9 cellular contexts compared by ENCODE assay signal in genomic region chr11:7020183-7020917, GRCh38. TPM values are rescaled to one million over a fixed set of nuclear protein-coding genes. Genes with fewer than 3 reads are reported as not detected.
DNase-seq lines count a peak whose midpoint lies in the region; ATAC-seq and TF ChIP-seq lines count a peak whose summit lies in the region.
"Had no signal": no experiment of that assay in that cellular context is flagged by ENCODE, and none has a peak within 500 bp of the region (broad histone marks: within the 10 kb centered on the region; RNA-seq: fewer than 3 reads in every experiment).

Gene NLRP14 (plus strand): TSS chr11:7020479. CDS start chr11:7038587, 18,108 bp downstream.
Gene ZNF214 (minus strand): TSS chr11:7020346. CDS start chr11:7002835, 17,511 bp downstream.

- H3K4me3 ChIP-seq in BJ (ENCODE audit: low read depth, low read length): peak within 1 kb of the TSS; percentile 56
- H3K4me3 ChIP-seq in neural cell (ENCODE audit: low read length): peak within 1 kb of the TSS; percentile 76

- H3K9me2 ChIP-seq in neural cell (ENCODE audit: insufficient read depth, low read length): no peaks in the 10 kb centered on the region

- no peaks in the 10 kb centered on the region for H3F3A ChIP-seq in neural cell (ENCODE audit: insufficient read depth, low read length, poor library complexity, severe bottlenecking)

- no peaks in the 10 kb centered on the region for H3K9me3 ChIP-seq in neural cell (ENCODE audit: low read length)

- H4K20me1 ChIP-seq in neural cell (ENCODE audit: insufficient read depth): no peaks in the 10 kb centered on the region

- no peaks in the 10 kb centered on the region for H3K9me3 Mint-ChIP-seq in activated naive CD8-positive, alpha-beta T cell (ENCODE audit: low read depth)

- peak within 1 kb of the TSS; percentile 79 for H3K27ac ChIP-seq in neural cell (ENCODE audit: low read length)
- H3K27ac ChIP-seq: HL-60 had no signal

- no peaks in the 10 kb centered on the region for H3K36me3 Mint-ChIP-seq in activated naive CD8-positive, alpha-beta T cell

- H3K4me3 Mint-ChIP-seq in activated naive CD8-positive, alpha-beta T cell: peak within 1 kb of the TSS; percentile 46

- peak; percentile 9 for TF ChIP-seq EP300 in neural cell (conservative IDR thresholded peaks at IDR 0.05; ENCODE audit: poor library complexity, severe bottlenecking)

- CTCF ChIA-PET in BJ (lab: Yijun Ruan, JAX): interaction anchor here (0.8 to 2.7 kb wide), 6 partner anchors 14 to 210 kb away, joined by 3 to 10 read pairs (median 3); no protein-coding TSS in a partner anchor

- peak within 1 kb of the TSS; percentile 73 for H3K9ac ChIP-seq in neural cell (ENCODE audit: low read length)

- ATAC-seq in GM21390 (IDR thresholded peaks at IDR 0.05; ENCODE audit: unreplicated experiment) (peak; percentile 66), HG03095 (IDR thresholded peaks at IDR 0.05; ENCODE audit: unreplicated experiment) (no peak)

- H3K79me2 ChIP-seq in neural cell (replicated peaks; ENCODE audit: insufficient read depth, low read length): peaks cover 4% of the 10 kb centered on the region

- no peak within 1 kb of the TSS for H3K27ac Mint-ChIP-seq in activated naive CD8-positive, alpha-beta T cell

- DNase-seq in BJ (ENCODE audit: low read depth): peak; percentile 70
- DNase-seq in NCI-H2029 treated with DMSO at 0.1 percent for 48 hours (lab: John Stamatoyannopoulos, UW): peak; percentile 23
- peak; percentile 84 for DNase-seq in globus pallidus (ENCODE audit: low spot score)
- no peak for DNase-seq in NK-92 (lab: John Stamatoyannopoulos, UW; ENCODE audit: unreplicated experiment)

- H3K36me3 ChIP-seq in BJ (ENCODE audit: control insufficient read depth, insufficient read depth, low read length) (no peaks in the 10 kb centered on the region), neural cell (ENCODE audit: insufficient read depth, low read length) (no peaks in the 10 kb centered on the region)

- no peaks in the 10 kb centered on the region for H3K27me3 ChIP-seq in BJ (ENCODE audit: control insufficient read depth, insufficient read depth, low read length)
- H3K27me3 ChIP-seq in neural cell (ENCODE audit: insufficient read depth, low read depth, low read length): no peaks in the 10 kb centered on the region

- H3K27me3 Mint-ChIP-seq in activated naive CD8-positive, alpha-beta T cell: peaks cover 29% of the 10 kb centered on the region

- POLR2A ChIA-PET in BJ (lab: Charles Lee): interaction anchor here (0.6 kb wide), 1 partner anchor 285 kb away, joined by 4 read pairs; no protein-coding TSS in a partner anchor

- peaks cover 8% of the 10 kb centered on the region for H3K4me1 Mint-ChIP-seq in activated naive CD8-positive, alpha-beta T cell (ENCODE audit: low read depth)

- peak within 1 kb of the TSS; percentile 62 for H3K4me2 ChIP-seq in neural cell (ENCODE audit: low read length)

- TF ChIP-seq CTCF in BJ (IDR thresholded peaks at IDR 0.05; ENCODE audit: insufficient read depth, low read depth, low read length) (no peak), neural cell (IDR thresholded peaks at IDR 0.05; ENCODE audit: poor library complexity, severe bottlenecking) (no peak)

- H2AFZ ChIP-seq in neural cell (ENCODE audit: low read depth, low read length): peak within 1 kb of the TSS; percentile 66

- no peak for TF ChIP-seq RAD21 in neural cell (conservative IDR thresholded peaks at IDR 0.05)

TF ChIP-seq in neural cell, 6 proteins besides CTCF, POLR2A, EP300 and RAD21:
- TF ChIP-seq POLR2AphosphoS5 (IDR thresholded peaks at IDR 0.05): peak; percentile 67
- no peak for TF ChIP-seq SMC3 (conservative IDR thresholded peaks at IDR 0.05; ENCODE audit: poor library complexity)
- peak; percentile 40 for TF ChIP-seq MXI1 (conservative IDR thresholded peaks at IDR 0.05; ENCODE audit: poor library complexity, severe bottlenecking)
- TF ChIP-seq TAF1 (IDR thresholded peaks at IDR 0.05; ENCODE audit: low read depth): no peak
- no peak for TF ChIP-seq EZH2 (IDR thresholded peaks at IDR 0.05; ENCODE audit: borderline replicate concordance, insufficient read depth, low read length, poor library complexity, severe bottlenecking)
- TF ChIP-seq REST (IDR thresholded peaks at IDR 0.05; ENCODE audit: borderline replicate concordance): no peak

RNA-seq across cellular contexts. Expression of gene NLRP14, which starts in this region (rescaled TPM):
- polyA plus RNA-seq in BJ (2011; rRNA removed) (0.01 and 0.04 TPM in 2 replicates), neural cell (0.44 and 0.48 TPM in 2 replicates)
- 0.05 and 0.15 TPM in 2 replicates for polyA minus RNA-seq in BJ (2011; rRNA and poly(A)+ RNA removed)
- 1.5 and 1.6 TPM in 2 replicates for polyA minus RNA-seq in neural cell

RNA-seq across cellular contexts. Expression of gene ZNF214, which starts in this region (rescaled TPM):
- polyA plus RNA-seq in BJ (2011; rRNA removed) (0.75 and 1.8 TPM in 2 replicates), neural cell (6.9 and 7.6 TPM in 2 replicates)
- polyA minus RNA-seq in BJ (2011; rRNA and poly(A)+ RNA removed): 2.8 and 9.1 TPM in 2 replicates
- 21.6 and 24.3 TPM in 2 replicates for polyA minus RNA-seq in neural cell
